Comparison of ENCODE assay signal across 19 cellular contexts in the genomic region with DNA sequence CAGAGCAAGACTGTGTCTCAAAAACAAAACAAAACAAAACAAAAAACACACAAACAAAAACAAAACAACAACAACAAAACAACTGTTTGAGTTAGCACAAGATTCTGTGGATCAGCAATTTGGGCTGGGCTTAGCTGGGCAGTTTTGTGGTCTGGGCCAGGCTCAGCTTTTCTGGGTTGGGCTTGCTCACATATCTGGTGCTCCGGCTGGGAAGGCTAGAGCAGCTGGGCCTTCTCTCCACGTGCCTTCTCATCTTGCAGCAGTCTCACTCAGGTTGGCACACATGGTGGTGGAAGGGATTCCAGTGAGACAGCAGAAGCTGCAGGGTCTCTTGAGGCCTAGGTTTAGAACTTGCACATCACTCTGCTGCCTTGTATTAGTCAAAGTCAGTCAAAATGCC. TPM values are rescaled to one million over a fixed set of nuclear protein-coding genes. Genes with fewer than 3 reads are reported as not detected.
DNase-seq lines count a peak whose midpoint lies in the region; ATAC-seq and TF ChIP-seq lines count a peak whose summit lies in the region.
"Had no signal": no experiment of that assay in that cellular context is flagged by ENCODE, and none has a peak within 500 bp of the region (broad histone marks: within the 10 kb centered on the region; RNA-seq: fewer than 3 reads in every experiment).

No MANE protein-coding gene starts in this region.

- no peak overlapping the region for H3K4me2 ChIP-seq in neuronal stem cell (ENCODE audit: insufficient read depth, low read length, poor library complexity, severe bottlenecking)

- DNase-seq in AG08395 (ENCODE audit: low spot score): peak; percentile 31
- DNase-seq in CD4-positive, alpha-beta T cell: no peak
- DNase-seq in coronary artery (ENCODE audit: low spot score): peak; percentile 71
- no peak for DNase-seq in neuronal stem cell (ENCODE audit: low spot score)
- DNase-seq in SIG-M5 (lab: John Stamatoyannopoulos, UW): no peak
- DNase-seq in activated T-cell treated with anti-CD3 and anti-CD28 coated beads, Interleukin-2, amount 50 U/mL, for 72 hours: no peak
- no peak for DNase-seq in right lobe of liver
- DNase-seq: BE2C; CD4-positive, alpha-beta memory T cell; DMS79; H7; NCI-H1417; NCI-H2081; NCI-H2227 treated with DMSO at 0.1 percent for 48 hours; NCI-H524 had no signal

- peaks cover 4% of the 10 kb centered on the region for H3K36me3 Mint-ChIP-seq in CD4-positive, alpha-beta T cell (ENCODE audit: low read depth)
- H3K36me3 Mint-ChIP-seq in activated T-cell treated with anti-CD3 and anti-CD28 coated beads, Interleukin-2, amount 50 U/mL, for 72 hours (ENCODE audit: insufficient read depth in 2 of 2): peaks cover 0 to 2% of the 10 kb centered on the region in 2 donors

- no peaks in the 10 kb centered on the region for H3K9me3 Mint-ChIP-seq in CD4-positive, alpha-beta T cell
- H3K9me3 Mint-ChIP-seq in activated T-cell treated with anti-CD3 and anti-CD28 coated beads, Interleukin-2, amount 50 U/mL, for 72 hours: no peaks in the 10 kb centered on the region
- H3K9me3 Mint-ChIP-seq: CD4-positive, alpha-beta memory T cell had no signal

- POLR2A ChIA-PET in CD4-positive, alpha-beta T cell (lab: Charles Lee): interaction anchor here (0.6 kb wide), 1 partner anchor 31 kb away, joined by 4 read pairs; no protein-coding TSS in a partner anchor

- no peaks in the 10 kb centered on the region for H3K79me1 ChIP-seq in neuronal stem cell (ENCODE audit: low read depth, low read length)

- H3K4me1 ChIP-seq in neuronal stem cell (ENCODE audit: control insufficient read depth in 2 of 2, insufficient read depth in 1 of 2, low read depth in 1 of 2, low read length in 2 of 2) (peaks cover 4% of the 10 kb centered on the region in 2 donors), right lobe of liver (peaks cover 0 to 22% (median 0%) of the 10 kb centered on the region in 4 donors)
- H3K4me1 ChIP-seq: BE2C had no signal

- peaks cover 15% of the 10 kb centered on the region for H3K27me3 ChIP-seq in CD4-positive, alpha-beta T cell (ENCODE audit: control insufficient read depth, insufficient read depth, low read length)
- peaks cover 0 to 51% (median 30%) of the 10 kb centered on the region in 3 experiments for H3K27me3 ChIP-seq in neuronal stem cell (ENCODE audit: control insufficient read depth in 3 of 3, insufficient read depth in 3 of 3, low read depth in 1 of 3, low read length in 3 of 3)
- H3K27me3 ChIP-seq in right lobe of liver: no peaks in the 10 kb centered on the region
- H3K27me3 ChIP-seq: BE2C had no signal

- H3K27me3 Mint-ChIP-seq in CD4-positive, alpha-beta T cell: peaks cover 39% of the 10 kb centered on the region
- H3K27me3 Mint-ChIP-seq in activated T-cell treated with anti-CD3 and anti-CD28 coated beads, Interleukin-2, amount 50 U/mL, for 72 hours (ENCODE audit: low read depth): peaks cover 31% of the 10 kb centered on the region

- no peak overlapping the region for H3K18ac ChIP-seq in neuronal stem cell (ENCODE audit: low read length)

- H3K9ac ChIP-seq in neuronal stem cell (ENCODE audit: low read depth, low read length, poor library complexity): no peak overlapping the region

- H4K91ac ChIP-seq in neuronal stem cell (ENCODE audit: low read depth, low read length, poor library complexity): no peak overlapping the region

- H3K9me3 ChIP-seq in CD4-positive, alpha-beta T cell (ENCODE audit: control insufficient read depth, low read length): no peaks in the 10 kb centered on the region
- no peaks in the 10 kb centered on the region for H3K9me3 ChIP-seq in neuronal stem cell (replicated peaks in 1 of 2; ENCODE audit: control insufficient read depth in 2 of 2, insufficient read depth in 1 of 2, low read depth in 1 of 2, low read length in 2 of 2)
- no peaks in the 10 kb centered on the region for H3K9me3 ChIP-seq in right lobe of liver
- H3K9me3 ChIP-seq: BE2C had no signal

- H3K4me1 Mint-ChIP-seq in CD4-positive, alpha-beta T cell (ENCODE audit: low read depth): peaks cover 16% of the 10 kb centered on the region
- H3K4me1 Mint-ChIP-seq in activated T-cell treated with anti-CD3 and anti-CD28 coated beads, Interleukin-2, amount 50 U/mL, for 72 hours (ENCODE audit: low read depth): peaks cover 15% of the 10 kb centered on the region

- no CpG with 5 or more reads among the region's 2 CpGs for WGBS in neuronal stem cell (ENCODE audit: extremely low coverage in 2 of 2, insufficient read length in 2 of 2, insufficient replicate concordance in 1 of 2), 2 donors
- 50% methylated on average over 1 of the region's 2 CpGs for WGBS in right lobe of liver (ENCODE audit: insufficient coverage, low coverage, low lambda C conversion rate, missing lambda C conversion rate)

- H2BK15ac ChIP-seq in neuronal stem cell (ENCODE audit: low read length): no peak overlapping the region

- H3K27ac ChIP-seq in CD4-positive, alpha-beta T cell (ENCODE audit: low read depth, low read length): no peak overlapping the region
- H3K27ac ChIP-seq in coronary artery (no peak overlapping the region), neuronal stem cell (replicated peaks; ENCODE audit: low read length) (no peak overlapping the region), right lobe of liver (no peak overlapping the region)
- H3K27ac ChIP-seq: HL-60, SK-N-MC had no signal

- no peak overlapping the region for H3K14ac ChIP-seq in neuronal stem cell (ENCODE audit: low read length)

- no peak for TF ChIP-seq CTCF in CD4-positive, alpha-beta T cell (IDR thresholded peaks at IDR 0.05)
- TF ChIP-seq CTCF in coronary artery (IDR thresholded peaks at IDR 0.05) (no peak), right lobe of liver (IDR thresholded peaks at IDR 0.05) (no peak)

- H2BK120ac ChIP-seq in neuronal stem cell (ENCODE audit: low read depth, low read length): no peak overlapping the region

- TF ChIP-seq POLR2A in right lobe of liver (IDR thresholded peaks at IDR 0.05): no peak

- no peak overlapping the region for H2BK5ac ChIP-seq in neuronal stem cell (ENCODE audit: low read length)

- no peak overlapping the region for H3K4me3 ChIP-seq in coronary artery
- H3K4me3 ChIP-seq in neuronal stem cell (ENCODE audit: low read length in 2 of 2): no peak overlapping the region
- no peak overlapping the region for H3K4me3 ChIP-seq in right lobe of liver
- H3K4me3 ChIP-seq: SK-N-MC had no signal

- CTCF ChIA-PET in CD4-positive, alpha-beta T cell (lab: Charles Lee): interaction anchor here (1.8 to 2.7 kb wide), 2 partner anchors 10 to 36 kb away, joined by 9 to 10 read pairs; partner anchors contain the start of gene EIF3F

- no peak overlapping the region for H4K8ac ChIP-seq in neuronal stem cell (ENCODE audit: low read depth, low read length)

- H2AK5ac ChIP-seq in neuronal stem cell (ENCODE audit: low read depth, low read length): no peak overlapping the region

- intact Hi-C loops in CD4-positive, alpha-beta T cell (cut with DNase I, micrococcal nuclease): no loop called here
- intact Hi-C loops in right lobe of liver (cut with DNase I): no loop called here

- peak overlapping the region; percentile 34 for H3K4me3 Mint-ChIP-seq in CD4-positive, alpha-beta T cell
- H3K4me3 Mint-ChIP-seq in activated T-cell treated with anti-CD3 and anti-CD28 coated beads, Interleukin-2, amount 50 U/mL, for 72 hours: no peak overlapping the region

- no peak overlapping the region for H3K27ac Mint-ChIP-seq in CD4-positive, alpha-beta T cell
- H3K27ac Mint-ChIP-seq in activated T-cell treated with anti-CD3 and anti-CD28 coated beads, Interleukin-2, amount 50 U/mL, for 72 hours: no peak overlapping the region

- no peak overlapping the region for H2BK12ac ChIP-seq in neuronal stem cell (ENCODE audit: low read length)

- H2AFZ ChIP-seq in neuronal stem cell (ENCODE audit: low read length): no peak overlapping the region

- H3K36me3 ChIP-seq in neuronal stem cell (replicated peaks in 1 of 2; ENCODE audit: control insufficient read depth in 2 of 2, insufficient read depth in 2 of 2, low read length in 2 of 2): no peaks in the 10 kb centered on the region
- no peaks in the 10 kb centered on the region for H3K36me3 ChIP-seq in right lobe of liver
- H3K36me3 ChIP-seq: BE2C had no signal

- H3K4ac ChIP-seq in neuronal stem cell (ENCODE audit: low read length): no peak overlapping the region

- no peak for ATAC-seq in CD4-positive, alpha-beta T cell (ENCODE audit: poor library complexity)
- ATAC-seq in HG02763 (IDR thresholded peaks at IDR 0.05; ENCODE audit: unreplicated experiment) (no peak), right lobe of liver (no peak)
- ATAC-seq in activated T-cell treated with anti-CD3 and anti-CD28 coated beads, Interleukin-2, amount 50 U/mL, for 72 hours (replicated peaks in 1 of 2): no peak

- H3K23ac ChIP-seq in neuronal stem cell (ENCODE audit: low read depth, low read length, poor library complexity): peak overlapping the region; percentile 33

RNA-seq across cellular contexts. Expression of gene EIF3F, which starts 35.7 kb away (rescaled TPM):
- total RNA-seq in CD4-positive, alpha-beta T cell: 100 to 1,000 TPM; 338 to 348 TPM
- polyA plus RNA-seq in neuronal stem cell (2013, experiment 1 of 2): 844 TPM
- 868 TPM for polyA plus RNA-seq in neuronal stem cell (2013, experiment 2 of 2)
- 100 to 1,000 TPM; 287 to 325 TPM for total RNA-seq in activated T-cell treated with anti-CD3 and anti-CD28 coated beads, Interleukin-2, amount 50 U/mL, for 72 hours
- 10 to 100 TPM; 69.9 to 97.0 (median 84.0) TPM for total RNA-seq in right lobe of liver

RNA-seq across cellular contexts. Expression of gene NLRP10, which starts 57.6 kb away (rescaled TPM):
- not detected for total RNA-seq in CD4-positive, alpha-beta T cell
- not detected for polyA plus RNA-seq in neuronal stem cell (2013, experiment 1 of 2)
- polyA plus RNA-seq in neuronal stem cell (2013, experiment 2 of 2): not detected
- not detected for total RNA-seq in activated T-cell treated with anti-CD3 and anti-CD28 coated beads, Interleukin-2, amount 50 U/mL, for 72 hours
- total RNA-seq in right lobe of liver: not detected
- total RNA-seq: A673; CD4-positive, alpha-beta memory T cell had no signal
- polyA plus RNA-seq: CD4-positive, alpha-beta memory T cell had no signal

RNA-seq across cellular contexts. Expression of gene TUB, which starts 58.1 kb away (rescaled TPM):
- total RNA-seq in CD4-positive, alpha-beta T cell: under 1 TPM in 1 of 2 experiments, not detected in 1; 0.08 TPM
- 20.7 TPM for polyA plus RNA-seq in neuronal stem cell (2013, experiment 1 of 2)
- 20.5 TPM for polyA plus RNA-seq in neuronal stem cell (2013, experiment 2 of 2)
- total RNA-seq in activated T-cell treated with anti-CD3 and anti-CD28 coated beads, Interleukin-2, amount 50 U/mL, for 72 hours: under 1 TPM; 0.10 to 0.32 TPM
- total RNA-seq in right lobe of liver: 1 to 10 TPM in 2 of 6 experiments, under 1 TPM in 4; 0.42 to 3.1 (median 0.89) TPM

Comparison
In these comparisons a context has a peak if more than half of its experiments do, and no peak if none do; other contexts are left out.
1. DNase-seq: peak in AG08395 (single experiment) and coronary artery (single experiment); none in CD4-positive, alpha-beta T cell (0 of 10), neuronal stem cell (single experiment), SIG-M5 (single experiment), activated T-cell treated with anti-CD3 and anti-CD28 coated beads, Interleukin-2, amount 50 U/mL, for 72 hours (0 of 2) and right lobe of liver (0 of 3).